1 cellular context compared by ENCODE assay signal in the genomic region with DNA sequence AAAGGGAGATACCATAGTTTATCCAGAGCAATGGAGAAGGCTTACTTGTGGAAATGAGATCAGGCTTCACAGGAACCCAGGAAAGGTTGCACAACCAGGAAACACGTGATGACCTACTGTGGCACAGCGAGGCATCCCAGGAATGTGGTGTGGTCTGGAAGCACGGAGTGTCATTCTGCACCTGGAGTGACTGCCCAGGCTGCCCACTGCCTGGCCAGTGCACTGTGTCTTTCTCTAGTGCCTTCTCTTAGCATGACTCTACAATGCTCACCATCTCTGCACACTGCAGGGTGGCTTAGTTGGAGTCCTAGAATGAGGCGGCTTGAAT.
TF ChIP-seq lines count a peak whose summit lies in the region.

No MANE protein-coding gene starts in this region.

TF ChIP-seq in HepG2, 621 proteins besides CTCF, POLR2A, EP300 and RAD21 (continued from another document and continues in another):
- TF ChIP-seq, protein P1, sequence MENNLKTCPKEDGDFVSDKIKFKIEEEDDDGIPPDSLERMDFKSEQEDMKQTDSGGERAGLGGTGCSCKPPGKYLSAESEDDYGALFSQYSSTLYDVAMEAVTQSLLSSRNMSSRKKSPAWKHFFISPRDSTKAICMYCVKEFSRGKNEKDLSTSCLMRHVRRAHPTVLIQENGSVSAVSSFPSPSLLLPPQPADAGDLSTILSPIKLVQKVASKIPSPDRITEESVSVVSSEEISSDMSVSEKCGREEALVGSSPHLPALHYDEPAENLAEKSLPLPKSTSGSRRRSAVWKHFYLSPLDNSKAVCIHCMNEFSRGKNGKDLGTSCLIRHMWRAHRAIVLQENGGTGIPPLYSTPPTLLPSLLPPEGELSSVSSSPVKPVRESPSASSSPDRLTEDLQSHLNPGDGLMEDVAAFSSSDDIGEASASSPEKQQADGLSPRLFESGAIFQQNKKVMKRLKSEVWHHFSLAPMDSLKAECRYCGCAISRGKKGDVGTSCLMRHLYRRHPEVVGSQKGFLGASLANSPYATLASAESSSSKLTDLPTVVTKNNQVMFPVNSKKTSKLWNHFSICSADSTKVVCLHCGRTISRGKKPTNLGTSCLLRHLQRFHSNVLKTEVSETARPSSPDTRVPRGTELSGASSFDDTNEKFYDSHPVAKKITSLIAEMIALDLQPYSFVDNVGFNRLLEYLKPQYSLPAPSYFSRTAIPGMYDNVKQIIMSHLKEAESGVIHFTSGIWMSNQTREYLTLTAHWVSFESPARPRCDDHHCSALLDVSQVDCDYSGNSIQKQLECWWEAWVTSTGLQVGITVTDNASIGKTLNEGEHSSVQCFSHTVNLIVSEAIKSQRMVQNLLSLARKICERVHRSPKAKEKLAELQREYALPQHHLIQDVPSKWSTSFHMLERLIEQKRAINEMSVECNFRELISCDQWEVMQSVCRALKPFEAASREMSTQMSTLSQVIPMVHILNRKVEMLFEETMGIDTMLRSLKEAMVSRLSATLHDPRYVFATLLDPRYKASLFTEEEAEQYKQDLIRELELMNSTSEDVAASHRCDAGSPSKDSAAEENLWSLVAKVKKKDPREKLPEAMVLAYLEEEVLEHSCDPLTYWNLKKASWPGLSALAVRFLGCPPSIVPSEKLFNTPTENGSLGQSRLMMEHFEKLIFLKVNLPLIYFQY (CRISPR knock-in tag; IDR thresholded peaks at IDR 0.05; ENCODE audit: borderline replicate concordance), result no peak
- TF ChIP-seq TRIM24 (CRISPR knock-in tag; IDR thresholded peaks at IDR 0.05), result no peak
- no peak for TF ChIP-seq SNAI1 (CRISPR knock-in tag; IDR thresholded peaks at IDR 0.05; ENCODE audit: borderline replicate concordance)
- TF ChIP-seq, protein P2, sequence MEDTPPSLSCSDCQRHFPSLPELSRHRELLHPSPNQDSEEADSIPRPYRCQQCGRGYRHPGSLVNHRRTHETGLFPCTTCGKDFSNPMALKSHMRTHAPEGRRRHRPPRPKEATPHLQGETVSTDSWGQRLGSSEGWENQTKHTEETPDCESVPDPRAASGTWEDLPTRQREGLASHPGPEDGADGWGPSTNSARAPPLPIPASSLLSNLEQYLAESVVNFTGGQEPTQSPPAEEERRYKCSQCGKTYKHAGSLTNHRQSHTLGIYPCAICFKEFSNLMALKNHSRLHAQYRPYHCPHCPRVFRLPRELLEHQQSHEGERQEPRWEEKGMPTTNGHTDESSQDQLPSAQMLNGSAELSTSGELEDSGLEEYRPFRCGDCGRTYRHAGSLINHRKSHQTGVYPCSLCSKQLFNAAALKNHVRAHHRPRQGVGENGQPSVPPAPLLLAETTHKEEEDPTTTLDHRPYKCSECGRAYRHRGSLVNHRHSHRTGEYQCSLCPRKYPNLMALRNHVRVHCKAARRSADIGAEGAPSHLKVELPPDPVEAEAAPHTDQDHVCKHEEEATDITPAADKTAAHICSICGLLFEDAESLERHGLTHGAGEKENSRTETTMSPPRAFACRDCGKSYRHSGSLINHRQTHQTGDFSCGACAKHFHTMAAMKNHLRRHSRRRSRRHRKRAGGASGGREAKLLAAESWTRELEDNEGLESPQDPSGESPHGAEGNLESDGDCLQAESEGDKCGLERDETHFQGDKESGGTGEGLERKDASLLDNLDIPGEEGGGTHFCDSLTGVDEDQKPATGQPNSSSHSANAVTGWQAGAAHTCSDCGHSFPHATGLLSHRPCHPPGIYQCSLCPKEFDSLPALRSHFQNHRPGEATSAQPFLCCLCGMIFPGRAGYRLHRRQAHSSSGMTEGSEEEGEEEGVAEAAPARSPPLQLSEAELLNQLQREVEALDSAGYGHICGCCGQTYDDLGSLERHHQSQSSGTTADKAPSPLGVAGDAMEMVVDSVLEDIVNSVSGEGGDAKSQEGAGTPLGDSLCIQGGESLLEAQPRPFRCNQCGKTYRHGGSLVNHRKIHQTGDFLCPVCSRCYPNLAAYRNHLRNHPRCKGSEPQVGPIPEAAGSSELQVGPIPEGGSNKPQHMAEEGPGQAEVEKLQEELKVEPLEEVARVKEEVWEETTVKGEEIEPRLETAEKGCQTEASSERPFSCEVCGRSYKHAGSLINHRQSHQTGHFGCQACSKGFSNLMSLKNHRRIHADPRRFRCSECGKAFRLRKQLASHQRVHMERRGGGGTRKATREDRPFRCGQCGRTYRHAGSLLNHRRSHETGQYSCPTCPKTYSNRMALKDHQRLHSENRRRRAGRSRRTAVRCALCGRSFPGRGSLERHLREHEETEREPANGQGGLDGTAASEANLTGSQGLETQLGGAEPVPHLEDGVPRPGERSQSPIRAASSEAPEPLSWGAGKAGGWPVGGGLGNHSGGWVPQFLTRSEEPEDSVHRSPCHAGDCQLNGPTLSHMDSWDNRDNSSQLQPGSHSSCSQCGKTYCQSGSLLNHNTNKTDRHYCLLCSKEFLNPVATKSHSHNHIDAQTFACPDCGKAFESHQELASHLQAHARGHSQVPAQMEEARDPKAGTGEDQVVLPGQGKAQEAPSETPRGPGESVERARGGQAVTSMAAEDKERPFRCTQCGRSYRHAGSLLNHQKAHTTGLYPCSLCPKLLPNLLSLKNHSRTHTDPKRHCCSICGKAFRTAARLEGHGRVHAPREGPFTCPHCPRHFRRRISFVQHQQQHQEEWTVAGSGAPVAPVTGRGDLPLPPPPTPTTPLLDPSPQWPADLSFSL (CRISPR knock-in tag; IDR thresholded peaks at IDR 0.05), result no peak; the same call in 1 of the 2 replicates
- no peak for TF ChIP-seq NKX3-1 (CRISPR knock-in tag; IDR thresholded peaks at IDR 0.05)
- TF ChIP-seq JUNB (CRISPR knock-in tag; IDR thresholded peaks at IDR 0.05; ENCODE audit: borderline replicate concordance), result no peak
- TF ChIP-seq KLF6 (CRISPR knock-in tag; IDR thresholded peaks at IDR 0.05), result no peak
- TF ChIP-seq GFI1 (CRISPR knock-in tag; IDR thresholded peaks at IDR 0.05; ENCODE audit: borderline replicate concordance), result no peak
- TF ChIP-seq, protein P3, sequence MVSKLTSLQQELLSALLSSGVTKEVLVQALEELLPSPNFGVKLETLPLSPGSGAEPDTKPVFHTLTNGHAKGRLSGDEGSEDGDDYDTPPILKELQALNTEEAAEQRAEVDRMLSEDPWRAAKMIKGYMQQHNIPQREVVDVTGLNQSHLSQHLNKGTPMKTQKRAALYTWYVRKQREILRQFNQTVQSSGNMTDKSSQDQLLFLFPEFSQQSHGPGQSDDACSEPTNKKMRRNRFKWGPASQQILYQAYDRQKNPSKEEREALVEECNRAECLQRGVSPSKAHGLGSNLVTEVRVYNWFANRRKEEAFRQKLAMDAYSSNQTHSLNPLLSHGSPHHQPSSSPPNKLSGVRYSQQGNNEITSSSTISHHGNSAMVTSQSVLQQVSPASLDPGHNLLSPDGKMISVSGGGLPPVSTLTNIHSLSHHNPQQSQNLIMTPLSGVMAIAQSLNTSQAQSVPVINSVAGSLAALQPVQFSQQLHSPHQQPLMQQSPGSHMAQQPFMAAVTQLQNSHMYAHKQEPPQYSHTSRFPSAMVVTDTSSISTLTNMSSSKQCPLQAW (CRISPR knock-in tag; IDR thresholded peaks at IDR 0.05), result no peak
- no peak for TF ChIP-seq ZFYVE20 (CRISPR knock-in tag; IDR thresholded peaks at IDR 0.05; ENCODE audit: borderline replicate concordance, low read depth)
- TF ChIP-seq, protein P4, sequence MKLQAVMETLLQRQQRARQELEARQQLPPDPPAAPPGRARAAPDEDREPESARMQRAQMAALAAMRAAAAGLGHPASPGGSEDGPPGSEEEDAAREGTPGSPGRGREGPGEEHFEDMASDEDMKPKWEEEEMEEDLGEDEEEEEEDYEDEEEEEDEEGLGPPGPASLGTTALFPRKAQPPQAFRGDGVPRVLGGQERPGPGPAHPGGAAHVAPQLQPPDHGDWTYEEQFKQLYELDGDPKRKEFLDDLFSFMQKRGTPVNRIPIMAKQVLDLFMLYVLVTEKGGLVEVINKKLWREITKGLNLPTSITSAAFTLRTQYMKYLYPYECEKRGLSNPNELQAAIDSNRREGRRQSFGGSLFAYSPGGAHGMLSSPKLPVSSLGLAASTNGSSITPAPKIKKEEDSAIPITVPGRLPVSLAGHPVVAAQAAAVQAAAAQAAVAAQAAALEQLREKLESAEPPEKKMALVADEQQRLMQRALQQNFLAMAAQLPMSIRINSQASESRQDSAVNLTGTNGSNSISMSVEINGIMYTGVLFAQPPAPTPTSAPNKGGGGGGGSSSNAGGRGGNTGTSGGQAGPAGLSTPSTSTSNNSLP (IDR thresholded peaks at IDR 0.05; ENCODE audit: low read depth, low read length), result no peak
- TF ChIP-seq, protein P5, sequence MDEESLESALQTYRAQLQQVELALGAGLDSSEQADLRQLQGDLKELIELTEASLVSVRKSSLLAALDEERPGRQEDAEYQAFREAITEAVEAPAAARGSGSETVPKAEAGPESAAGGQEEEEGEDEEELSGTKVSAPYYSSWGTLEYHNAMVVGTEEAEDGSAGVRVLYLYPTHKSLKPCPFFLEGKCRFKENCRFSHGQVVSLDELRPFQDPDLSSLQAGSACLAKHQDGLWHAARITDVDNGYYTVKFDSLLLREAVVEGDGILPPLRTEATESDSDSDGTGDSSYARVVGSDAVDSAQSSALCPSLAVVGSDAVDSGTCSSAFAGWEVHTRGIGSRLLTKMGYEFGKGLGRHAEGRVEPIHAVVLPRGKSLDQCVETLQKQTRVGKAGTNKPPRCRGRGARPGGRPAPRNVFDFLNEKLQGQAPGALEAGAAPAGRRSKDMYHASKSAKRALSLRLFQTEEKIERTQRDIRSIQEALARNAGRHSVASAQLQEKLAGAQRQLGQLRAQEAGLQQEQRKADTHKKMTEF (CRISPR knock-in tag; IDR thresholded peaks at IDR 0.05), result 0 out of 2 replicates have a peak, but pooled peaks have one; percentile 42
- no peak for TF ChIP-seq ZNF326 (CRISPR knock-in tag; IDR thresholded peaks at IDR 0.05; ENCODE audit: borderline replicate concordance)
- TF ChIP-seq, protein P6, sequence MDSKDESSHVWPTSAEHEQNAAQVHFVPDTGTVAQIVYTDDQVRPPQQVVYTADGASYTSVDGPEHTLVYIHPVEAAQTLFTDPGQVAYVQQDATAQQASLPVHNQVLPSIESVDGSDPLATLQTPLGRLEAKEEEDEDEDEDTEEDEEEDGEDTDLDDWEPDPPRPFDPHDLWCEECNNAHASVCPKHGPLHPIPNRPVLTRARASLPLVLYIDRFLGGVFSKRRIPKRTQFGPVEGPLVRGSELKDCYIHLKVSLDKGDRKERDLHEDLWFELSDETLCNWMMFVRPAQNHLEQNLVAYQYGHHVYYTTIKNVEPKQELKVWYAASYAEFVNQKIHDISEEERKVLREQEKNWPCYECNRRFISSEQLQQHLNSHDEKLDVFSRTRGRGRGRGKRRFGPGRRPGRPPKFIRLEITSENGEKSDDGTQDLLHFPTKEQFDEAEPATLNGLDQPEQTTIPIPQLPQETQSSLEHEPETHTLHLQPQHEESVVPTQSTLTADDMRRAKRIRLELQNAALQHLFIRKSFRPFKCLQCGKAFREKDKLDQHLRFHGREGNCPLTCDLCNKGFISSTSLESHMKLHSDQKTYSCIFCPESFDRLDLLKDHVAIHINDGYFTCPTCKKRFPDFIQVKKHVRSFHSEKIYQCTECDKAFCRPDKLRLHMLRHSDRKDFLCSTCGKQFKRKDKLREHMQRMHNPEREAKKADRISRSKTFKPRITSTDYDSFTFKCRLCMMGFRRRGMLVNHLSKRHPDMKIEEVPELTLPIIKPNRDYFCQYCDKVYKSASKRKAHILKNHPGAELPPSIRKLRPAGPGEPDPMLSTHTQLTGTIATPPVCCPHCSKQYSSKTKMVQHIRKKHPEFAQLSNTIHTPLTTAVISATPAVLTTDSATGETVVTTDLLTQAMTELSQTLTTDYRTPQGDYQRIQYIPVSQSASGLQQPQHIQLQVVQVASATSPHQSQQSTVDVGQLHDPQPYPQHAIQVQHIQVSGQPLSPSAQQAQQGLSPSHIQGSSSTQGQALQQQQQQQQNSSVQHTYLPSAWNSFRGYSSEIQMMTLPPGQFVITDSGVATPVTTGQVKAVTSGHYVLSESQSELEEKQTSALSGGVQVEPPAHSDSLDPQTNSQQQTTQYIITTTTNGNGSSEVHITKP (CRISPR knock-in tag; IDR thresholded peaks at IDR 0.05; ENCODE audit: low read depth), result 0 out of 2 replicates have a peak, but pooled peaks have one; percentile 26
- peak; percentile 15; the same call in 1 of the 2 replicates for TF ChIP-seq SMC3 (IDR thresholded peaks at IDR 0.05; ENCODE audit: low read length)
- no peak for TF ChIP-seq NFYB (CRISPR knock-in tag; IDR thresholded peaks at IDR 0.05)
- no peak for TF ChIP-seq ZNF501 (CRISPR knock-in tag; IDR thresholded peaks at IDR 0.05)
- no peak for TF ChIP-seq ZNF383 (CRISPR knock-in tag; IDR thresholded peaks at IDR 0.05; ENCODE audit: borderline replicate concordance)
- TF ChIP-seq FOXA3 (CRISPR knock-in tag; IDR thresholded peaks at IDR 0.05), result 0 out of 2 replicates have a peak, but pooled peaks have one; percentile 35
- TF ChIP-seq, protein P7, sequence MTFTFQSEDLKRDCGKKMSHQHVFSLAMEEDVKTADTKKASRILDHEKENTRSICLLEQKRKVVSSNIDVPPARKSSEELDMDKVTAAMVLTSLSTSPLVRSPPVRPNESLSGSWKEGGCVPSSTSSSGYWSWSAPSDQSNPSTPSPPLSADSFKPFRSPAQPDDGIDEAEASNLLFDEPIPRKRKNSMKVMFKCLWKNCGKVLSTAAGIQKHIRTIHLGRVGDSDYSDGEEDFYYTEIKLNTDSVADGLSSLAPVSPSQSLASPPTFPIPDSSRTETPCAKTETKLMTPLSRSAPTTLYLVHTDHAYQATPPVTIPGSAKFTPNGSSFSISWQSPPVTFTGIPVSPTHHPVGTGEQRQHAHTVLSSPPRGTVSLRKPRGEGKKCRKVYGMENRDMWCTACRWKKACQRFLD (CRISPR knock-in tag; IDR thresholded peaks at IDR 0.05; ENCODE audit: borderline replicate concordance), result no peak
- no peak for TF ChIP-seq GLI4 (CRISPR knock-in tag; IDR thresholded peaks at IDR 0.05; ENCODE audit: borderline replicate concordance)
- TF ChIP-seq, protein P8, sequence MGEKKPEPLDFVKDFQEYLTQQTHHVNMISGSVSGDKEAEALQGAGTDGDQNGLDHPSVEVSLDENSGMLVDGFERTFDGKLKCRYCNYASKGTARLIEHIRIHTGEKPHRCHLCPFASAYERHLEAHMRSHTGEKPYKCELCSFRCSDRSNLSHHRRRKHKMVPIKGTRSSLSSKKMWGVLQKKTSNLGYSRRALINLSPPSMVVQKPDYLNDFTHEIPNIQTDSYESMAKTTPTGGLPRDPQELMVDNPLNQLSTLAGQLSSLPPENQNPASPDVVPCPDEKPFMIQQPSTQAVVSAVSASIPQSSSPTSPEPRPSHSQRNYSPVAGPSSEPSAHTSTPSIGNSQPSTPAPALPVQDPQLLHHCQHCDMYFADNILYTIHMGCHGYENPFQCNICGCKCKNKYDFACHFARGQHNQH (CRISPR knock-in tag; IDR thresholded peaks at IDR 0.05), result peak; percentile 33; the same call in 1 of the 2 replicates
- TF ChIP-seq ZNF274 (CRISPR knock-in tag; IDR thresholded peaks at IDR 0.05), result no peak
- no peak for TF ChIP-seq ZNF879 (CRISPR knock-in tag; IDR thresholded peaks at IDR 0.05)
- TF ChIP-seq, protein P9, sequence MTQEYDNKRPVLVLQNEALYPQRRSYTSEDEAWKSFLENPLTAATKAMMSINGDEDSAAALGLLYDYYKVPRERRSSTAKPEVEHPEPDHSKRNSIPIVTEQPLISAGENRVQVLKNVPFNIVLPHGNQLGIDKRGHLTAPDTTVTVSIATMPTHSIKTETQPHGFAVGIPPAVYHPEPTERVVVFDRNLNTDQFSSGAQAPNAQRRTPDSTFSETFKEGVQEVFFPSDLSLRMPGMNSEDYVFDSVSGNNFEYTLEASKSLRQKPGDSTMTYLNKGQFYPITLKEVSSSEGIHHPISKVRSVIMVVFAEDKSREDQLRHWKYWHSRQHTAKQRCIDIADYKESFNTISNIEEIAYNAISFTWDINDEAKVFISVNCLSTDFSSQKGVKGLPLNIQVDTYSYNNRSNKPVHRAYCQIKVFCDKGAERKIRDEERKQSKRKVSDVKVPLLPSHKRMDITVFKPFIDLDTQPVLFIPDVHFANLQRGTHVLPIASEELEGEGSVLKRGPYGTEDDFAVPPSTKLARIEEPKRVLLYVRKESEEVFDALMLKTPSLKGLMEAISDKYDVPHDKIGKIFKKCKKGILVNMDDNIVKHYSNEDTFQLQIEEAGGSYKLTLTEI (CRISPR knock-in tag; conservative IDR thresholded peaks at IDR 0.05), result no peak
- TF ChIP-seq ZNF781 (CRISPR knock-in tag; IDR thresholded peaks at IDR 0.05; ENCODE audit: borderline replicate concordance, not compliant biosample characterization), result no peak
- TF ChIP-seq ZMAT3 (CRISPR knock-in tag; conservative IDR thresholded peaks at IDR 0.05), result no peak
- TF ChIP-seq TBL1XR1 (IDR thresholded peaks at IDR 0.05; ENCODE audit: borderline replicate concordance, low read length, partially characterized antibody), result no peak
- no peak; the same call in 1 of the 2 replicates for TF ChIP-seq ISL2 (CRISPR knock-in tag; IDR thresholded peaks at IDR 0.05)
- TF ChIP-seq JUND (CRISPR knock-in tag; IDR thresholded peaks at IDR 0.05), result no peak
